ENCODE assay signal across 8 cellular contexts in the genomic region with DNA sequence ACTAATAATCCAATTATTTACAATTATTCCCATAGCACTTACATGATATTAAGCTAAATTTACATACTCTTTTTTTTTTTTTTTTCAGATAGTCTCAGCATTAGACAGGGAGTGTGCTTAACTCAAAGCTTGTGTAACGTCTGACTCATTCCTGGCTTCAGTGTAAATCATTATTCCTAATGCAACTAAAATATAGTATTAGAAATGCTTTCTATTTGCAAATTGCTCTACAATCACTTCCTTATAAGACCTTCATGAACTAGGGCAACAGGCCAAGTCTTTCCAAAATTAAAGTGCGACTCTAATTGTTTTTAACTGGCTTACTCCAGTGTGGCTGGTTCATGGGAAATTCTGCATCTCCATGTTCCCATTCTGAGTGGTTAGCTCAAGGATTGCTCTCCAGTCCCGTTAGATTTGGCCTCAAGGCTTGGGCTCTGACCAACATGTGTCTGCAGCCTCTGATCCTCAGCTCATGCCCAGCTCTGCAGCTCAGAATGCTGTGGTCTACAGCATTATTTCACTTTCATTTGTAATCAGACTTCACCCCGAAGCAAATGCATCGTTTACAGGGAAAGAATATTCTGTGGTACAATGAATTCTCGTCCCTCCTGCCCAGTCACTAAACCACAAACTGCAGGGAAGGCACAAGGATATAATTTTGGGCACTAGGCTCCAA.
DNase-seq lines count a peak whose midpoint lies in the region; ATAC-seq and TF ChIP-seq lines count a peak whose summit lies in the region.

No MANE protein-coding gene starts in this region.

- H3K9me3 Mint-ChIP-seq in neural crest cell = no peaks in the 10 kb centered on the region

- DNase-seq in neural crest cell (ENCODE audit: low read depth, low spot score) (no peak), COR-L47 (lab: John Stamatoyannopoulos, UW) (no peak), RPMI8226 (no peak), NCI-H69 (lab: John Stamatoyannopoulos, UW) (no peak)
- DNase-seq in central memory CD4-positive, alpha-beta T cell = no peak

- H3K36me3 Mint-ChIP-seq in neural crest cell (ENCODE audit: low read depth) = no peaks in the 10 kb centered on the region

- ATAC-seq in GM18508 (IDR thresholded peaks at IDR 0.05; ENCODE audit: insufficient read depth, unreplicated experiment) = peak; percentile 71
- ATAC-seq in HG02763 (IDR thresholded peaks at IDR 0.05; ENCODE audit: unreplicated experiment) = peak; percentile 83
- peak; percentile 88 for ATAC-seq in SK-N-SH treated with all-trans-retinoic acid at 6 μM for 48 hours

- no peak overlapping the region for H3K4me3 Mint-ChIP-seq in neural crest cell

- no peaks in the 10 kb centered on the region for H3K27me3 Mint-ChIP-seq in neural crest cell (ENCODE audit: low read depth)

- peak overlapping the region; percentile 79 for H3K27ac Mint-ChIP-seq in neural crest cell (ENCODE audit: unreplicated experiment)

- H3K4me1 Mint-ChIP-seq in neural crest cell = peaks cover 4% of the 10 kb centered on the region

- TF ChIP-seq CTCF in neural crest cell (conservative IDR thresholded peaks at IDR 0.05) = no peak

TF ChIP-seq in SK-N-SH treated with all-trans-retinoic acid at 6 μM for 48 hours, 23 proteins besides CTCF, POLR2A, EP300 and RAD21:
- TF ChIP-seq ARNTL (CRISPR knock-in tag; IDR thresholded peaks at IDR 0.05; ENCODE audit: borderline replicate concordance, low read depth) (no peak), ISL1 (CRISPR knock-in tag; IDR thresholded peaks at IDR 0.05) (peak; percentile 29; the same call in 1 of the 2 replicates), ZFP3 (CRISPR knock-in tag; IDR thresholded peaks at IDR 0.05) (no peak), ZNF8 (CRISPR knock-in tag; IDR thresholded peaks at IDR 0.05) (no peak)
